ENCODE assay signal across 18 cellular contexts in the genomic region with DNA sequence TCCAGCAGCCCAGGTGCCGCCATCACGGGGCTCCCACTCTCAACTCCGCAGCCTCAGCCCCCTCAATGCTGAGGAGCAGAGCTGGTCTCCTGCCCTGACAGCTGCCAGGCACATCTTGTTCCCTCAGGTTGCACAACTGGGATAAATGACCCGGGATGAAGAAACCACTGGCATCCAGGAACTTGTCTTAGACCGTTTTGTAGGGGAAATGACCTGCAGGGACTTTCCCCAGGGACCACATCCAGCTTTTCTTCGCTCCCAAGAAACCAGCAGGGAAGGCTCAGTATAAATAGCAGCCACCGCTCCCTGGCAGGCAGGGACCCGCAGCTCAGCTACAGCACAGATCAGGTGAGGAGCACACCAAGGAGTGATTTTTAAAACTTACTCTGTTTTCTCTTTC. TPM values are rescaled to one million over a fixed set of nuclear protein-coding genes. Genes with fewer than 3 reads are reported as not detected.
DNase-seq lines count a peak whose midpoint lies in the region; ATAC-seq, FAIRE-seq and TF ChIP-seq lines count a peak whose summit lies in the region.
"Had no signal": no experiment of that assay in that cellular context is flagged by ENCODE, and none has a peak within 500 bp of the region (broad histone marks: within the 10 kb centered on the region; RNA-seq: fewer than 3 reads in every experiment).

A gene (plus strand): TSS at position 316 of the 400 bp plus-strand sequence. CDS start 624 bp downstream, outside the sequence.

- POLR2A ChIA-PET in MCF 10A (lab: Yijun Ruan, JAX): interaction anchor here (0.8 to 1.7 kb wide), 11 partner anchors 13 to 150 kb away, joined by 3 to 13 read pairs (median 5); a partner anchor contains a TSS

- ATAC-seq in sciatic nerve: no peak
- ATAC-seq in HG03045 (IDR thresholded peaks at IDR 0.05; ENCODE audit: unreplicated experiment): no peak

- no peak for TF ChIP-seq POLR2A in H54 (IDR thresholded peaks at IDR 0.05; ENCODE audit: low read depth, low read length)

- peak within 1 kb of the TSS; percentile 37 for H3K27ac Mint-ChIP-seq in MCF 10A (ENCODE audit: low read depth, unreplicated experiment)
- H3K27ac Mint-ChIP-seq: activated naive CD4-positive, alpha-beta T cell treated with anti-CD3 and anti-CD28 coated beads for 36 hours; mesothelial cell of epicardium had no signal

- no peaks in the 10 kb centered on the region for H3K9me3 Mint-ChIP-seq in MCF 10A (ENCODE audit: unreplicated experiment)
- H3K9me3 Mint-ChIP-seq: activated naive CD4-positive, alpha-beta T cell treated with anti-CD3 and anti-CD28 coated beads for 36 hours; mesothelial cell of epicardium had no signal

- intact Hi-C loops in MCF 10A (cut with micrococcal nuclease) (no loop called here), sciatic nerve (cut with DNase I) (no loop called here), posterior cingulate gyrus (cut with DNase I) (no loop called here)

- CTCF ChIA-PET in MCF 10A (lab: Yijun Ruan, JAX): interaction anchor here (0.6 to 0.8 kb wide), 5 partner anchors 24 to 151 kb away, joined by 3 read pairs; no protein-coding TSS in a partner anchor

- peak; percentile 15 for DNase-seq in EH (ENCODE audit: low read depth)
- DNase-seq in MCF 10A (ENCODE audit: unreplicated experiment): peak; percentile 92
- DNase-seq in kidney tubule cell (ENCODE audit: low spot score): peak; percentile 82
- no peak for DNase-seq in sciatic nerve (ENCODE audit: low spot score)
- no peak for DNase-seq in NCI-H2081 (lab: John Stamatoyannopoulos, UW)
- no peak for DNase-seq in H54 (ENCODE audit: insufficient read length, low spot score)
- DNase-seq in posterior cingulate gyrus: no peak
- DNase-seq: activated CD8-positive, alpha-beta memory T cell treated with anti-CD3 and anti-CD28 coated beads, Interleukin-2, amount 50 U/mL, for 4 hours; activated naive CD4-positive, alpha-beta T cell treated with anti-CD3 and anti-CD28 coated beads for 36 hours; DND-41; NCI-H1048; SK-N-SH; substantia nigra; WERI-Rb-1 had no signal

- no peaks in the 10 kb centered on the region for H3K27me3 Mint-ChIP-seq in MCF 10A (ENCODE audit: insufficient read depth, unreplicated experiment)

- peaks cover 30% of the 10 kb centered on the region for H3K4me1 Mint-ChIP-seq in MCF 10A (ENCODE audit: insufficient read depth, unreplicated experiment)
- H3K4me1 Mint-ChIP-seq: mesothelial cell of epicardium had no signal

- BruUV-seq in MCF 10A (replicated peaks; lab: Mats Ljungman, UMichigan): no TSS peak

- H3K36me3 Mint-ChIP-seq in MCF 10A (ENCODE audit: insufficient read depth, unreplicated experiment): peaks cover 10% of the 10 kb centered on the region
- H3K36me3 Mint-ChIP-seq: mesothelial cell of epicardium had no signal

- TF ChIP-seq CTCF in MCF 10A (IDR thresholded peaks at IDR 0.05; ENCODE audit: unreplicated experiment): no peak

- FAIRE-seq in H54 (lab: Jason Lieb, UNC): no peak

- H3K4me3 Mint-ChIP-seq in MCF 10A (ENCODE audit: unreplicated experiment): peak within 1 kb of the TSS; percentile 70
- H3K4me3 Mint-ChIP-seq: activated naive CD4-positive, alpha-beta T cell treated with anti-CD3 and anti-CD28 coated beads for 36 hours; mesothelial cell of epicardium had no signal

RNA-seq across cellular contexts. Expression of the gene that starts here (rescaled TPM):
- total RNA-seq in MCF 10A (2022): 45.5 and 55.7 TPM in 2 replicates
- total RNA-seq in sciatic nerve: 11.6 TPM
- total RNA-seq: activated naive CD4-positive, alpha-beta T cell treated with anti-CD3 and anti-CD28 coated beads for 36 hours; cerebellum; mesothelial cell of epicardium; osteoblast had no signal

Comparison
In these comparisons a context has a peak if more than half of its experiments do, and no peak if none do; other contexts are left out.
1. DNase-seq: peak in EH (single experiment), MCF 10A (single experiment) and kidney tubule cell (single experiment); none in sciatic nerve (single experiment), NCI-H2081 (0 of 2), H54 (single experiment) and posterior cingulate gyrus (0 of 10).